ENCODE assay signal across 30 cellular contexts in the genomic region with DNA sequence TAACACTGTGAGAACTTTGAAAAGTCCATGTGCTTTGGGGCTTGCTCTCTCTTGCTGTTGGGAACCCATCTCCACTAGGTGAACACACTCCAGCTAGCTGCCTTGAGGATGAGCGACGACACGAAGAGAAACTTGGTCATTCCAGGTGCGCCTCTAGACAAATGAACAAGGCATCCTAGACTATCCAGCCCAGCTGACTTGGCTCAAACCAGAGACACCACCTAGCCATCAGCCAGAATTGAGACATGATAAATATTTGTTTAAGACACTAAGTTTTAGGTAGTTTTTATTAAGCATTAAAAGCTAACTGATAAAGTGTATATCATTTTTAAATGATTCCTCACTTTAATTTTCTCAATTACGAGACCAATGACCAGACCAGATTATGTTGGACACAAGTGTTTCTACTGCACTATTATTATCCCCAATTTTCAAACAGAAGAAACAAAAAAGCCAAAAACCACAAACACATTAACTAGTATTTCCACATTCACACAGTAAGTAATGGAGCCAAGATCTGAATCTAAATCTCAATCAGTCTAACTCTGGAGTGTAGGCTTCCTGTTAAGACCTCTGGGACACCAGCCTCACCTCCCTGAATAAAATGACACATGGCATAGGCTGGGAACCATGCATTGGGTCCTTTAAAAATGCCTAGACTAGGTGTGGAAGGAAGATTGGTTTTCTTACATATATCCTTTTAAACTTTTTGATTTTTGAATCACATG.
"Had no signal": no experiment of that assay in that cellular context is flagged by ENCODE, and none has a peak within 500 bp of the region (broad histone marks: within the 10 kb centered on the region; RNA-seq: fewer than 3 reads in every experiment).

No MANE protein-coding gene starts in this region.

- H3K4me1 Mint-ChIP-seq: naive B cell; naive thymus-derived CD8-positive, alpha-beta T cell; neural crest cell; stimulated activated memory B cell treated with anti-CD40 and anti-IgM and Interleukin-4, amounts not matched to agents 10 μg/mL and 1 μg/mL and 100 μg/mL, for 72 hours; stimulated activated naive CD8-positive, alpha-beta T cell treated with anti-CD3 and anti-CD28 coated beads, Interleukin-15, amount 100 ng/mL, for 72 hours had no signal

- H3K9me3 Mint-ChIP-seq: naive thymus-derived CD8-positive, alpha-beta T cell; natural killer cell treated with Interleukin-12 subunit alpha and Interleukin-12 subunit beta and Interleukin-15 and Interleukin-18, amount 100 ng/mL, for 72 hours; nephron progenitor cell; neural crest cell; stimulated activated naive CD8-positive, alpha-beta T cell treated with anti-CD3 and anti-CD28 coated beads, Interleukin-15, amount 100 ng/mL, for 72 hours; type B pancreatic cell had no signal

- H3K27me3 Mint-ChIP-seq: type B pancreatic cell had no signal

- H3K4me1 ChIP-seq: psoas muscle, spleen, suprapubic skin, testis, tibial artery, transverse colon, upper lobe of right lung, uterus had no signal

- H3K36me3 ChIP-seq: pancreas, spleen, suprapubic skin, tibial artery, transverse colon, upper lobe of right lung, uterus had no signal

- ATAC-seq: naive thymus-derived CD8-positive, alpha-beta T cell; psoas muscle; right cardiac atrium; sciatic nerve; stimulated activated memory B cell treated with anti-CD40 and anti-IgM and Interleukin-4, amounts not matched to agents 10 μg/mL and 1 μg/mL and 100 μg/mL, for 72 hours; stimulated activated naive CD8-positive, alpha-beta T cell treated with anti-CD3 and anti-CD28 coated beads, Interleukin-15, amount 100 ng/mL, for 72 hours; stimulated activated naive CD8-positive, alpha-beta T cell treated with anti-CD3 and anti-CD28 coated beads, Interleukin-15, Interleukin-2, amounts not matched to agents 100 U/mL and 50 U/mL, for 24 hours; upper lobe of right lung had no signal

- H3K27ac ChIP-seq: psoas muscle, skin epidermis, spleen, suprapubic skin, testis, tibial artery, transverse colon, upper lobe of right lung, uterus had no signal

- H3K4me3 ChIP-seq: pancreas, psoas muscle, skin epidermis, smooth muscle cell, spleen, suprapubic skin, testis, tibial artery, transverse colon, upper lobe of right lung, uterus had no signal

- H3K4me2 ChIP-seq: smooth muscle cell had no signal

- H3K9me3 ChIP-seq: pancreas, psoas muscle, suprapubic skin, testis, upper lobe of right lung, uterus had no signal

- H3K4me3 Mint-ChIP-seq: naive B cell; naive thymus-derived CD8-positive, alpha-beta T cell; natural killer cell treated with Interleukin-12 subunit alpha and Interleukin-12 subunit beta and Interleukin-15 and Interleukin-18, amount 100 ng/mL, for 72 hours; nephron progenitor cell; neural crest cell; stimulated activated memory B cell treated with anti-CD40 and anti-IgM and Interleukin-4, amounts not matched to agents 10 μg/mL and 1 μg/mL and 100 μg/mL, for 72 hours; stimulated activated naive CD8-positive, alpha-beta T cell treated with anti-CD3 and anti-CD28 coated beads, Interleukin-15, amount 100 ng/mL, for 72 hours; type B pancreatic cell had no signal

- H3K27me3 ChIP-seq: pancreas, spleen, suprapubic skin, testis, tibial artery, transverse colon, uterus had no signal

- FAIRE-seq: pancreas had no signal

- H3K36me3 Mint-ChIP-seq: naive B cell; naive thymus-derived CD8-positive, alpha-beta T cell; natural killer cell treated with Interleukin-12 subunit alpha and Interleukin-12 subunit beta and Interleukin-15 and Interleukin-18, amount 100 ng/mL, for 72 hours; stimulated activated memory B cell treated with anti-CD40 and anti-IgM and Interleukin-4, amounts not matched to agents 10 μg/mL and 1 μg/mL and 100 μg/mL, for 72 hours; type B pancreatic cell had no signal

- H3K27ac Mint-ChIP-seq: naive thymus-derived CD8-positive, alpha-beta T cell; natural killer cell treated with Interleukin-12 subunit alpha and Interleukin-12 subunit beta and Interleukin-15 and Interleukin-18, amount 100 ng/mL, for 72 hours; nephron progenitor cell; stimulated activated memory B cell treated with anti-CD40 and anti-IgM and Interleukin-4, amounts not matched to agents 10 μg/mL and 1 μg/mL and 100 μg/mL, for 72 hours; stimulated activated naive CD8-positive, alpha-beta T cell treated with anti-CD3 and anti-CD28 coated beads, Interleukin-15, amount 100 ng/mL, for 72 hours; type B pancreatic cell had no signal

- DNase-seq: naive B cell; naive thymus-derived CD8-positive, alpha-beta T cell; nephron progenitor cell; occipital lobe; pancreas; psoas muscle; right cardiac atrium; spleen; stimulated activated CD4-positive, alpha-beta T cell treated with anti-CD3 and anti-CD28 coated beads, Interleukin-12 subunit alpha, Interleukin-12 subunit beta, amount 100 ng/mL, for 4 hours; stimulated activated CD4-positive, alpha-beta T cell treated with anti-CD3 and anti-CD28 coated beads, Interleukin-1b, Interleukin-23, amount 100 ng/mL, for 48 hours; stimulated activated CD4-positive, alpha-beta T cell treated with anti-CD3 and anti-CD28 coated beads, Interleukin-4, amount 100 ng/mL, for 1 hour; stimulated activated CD4-positive, alpha-beta T cell treated with anti-CD3 and anti-CD28 coated beads, Interleukin-4, amount 100 ng/mL, for 4 hours; stimulated activated CD8-positive, alpha-beta memory T cell treated with anti-CD3 and anti-CD28 coated beads, Interleukin-4, amount 100 ng/mL, for 48 hours; stimulated activated naive CD4-positive, alpha-beta T cell; stimulated activated naive CD8-positive, alpha-beta T cell treated with anti-CD3 and anti-CD28 coated beads, Interleukin-15, amount 100 ng/mL, for 72 hours; stimulated activated naive CD8-positive, alpha-beta T cell treated with anti-CD3 and anti-CD28 coated beads, Interleukin-15, Interleukin-2, amounts not matched to agents 100 U/mL and 50 U/mL, for 24 hours; substantia nigra; testis; tibial artery; transverse colon; upper lobe of right lung; uterus had no signal
